Comparison of ENCODE assay signal across 7 cellular contexts in genomic region chr20:8600907-8601541, GRCh38.
DNase-seq lines count a peak whose midpoint lies in the region; ATAC-seq and TF ChIP-seq lines count a peak whose summit lies in the region.
"Not testable (repeated sequence)": the region's sequence is repeated elsewhere in the genome, so short reads cannot be mapped to it uniquely, and the experiment has no call there.

No MANE protein-coding gene starts in this region.

- H3K27me3 Mint-ChIP-seq in brain, result not testable (repeated sequence)

- H3K9me3 ChIP-seq in ES-I3 (ENCODE audit: control insufficient read depth, insufficient read depth, low read length), result not testable (repeated sequence)

- not testable (repeated sequence) for H3K36me3 ChIP-seq in ES-I3 (ENCODE audit: insufficient read depth, low read length)

- H3K9me3 Mint-ChIP-seq in brain, result peaks cover 5 to 12% (median 7%) of the 10 kb centered on the region in 5 experiments

- not testable (repeated sequence) for TF ChIP-seq CTCF in LNCaP clone FGC (IDR thresholded peaks at IDR 0.05; ENCODE audit: control insufficient read depth, extremely low read depth, insufficient read depth); brain (conservative IDR thresholded peaks at IDR 0.05)

- H3K9ac ChIP-seq in ES-I3 (ENCODE audit: low read depth, low read length), result peak overlapping the region; percentile 38

- H3K4me1 ChIP-seq in ES-I3 (ENCODE audit: insufficient read depth, low read length), result not testable (repeated sequence)

- peak overlapping the region; percentile 43 for H3K4me3 ChIP-seq in LNCaP clone FGC (ENCODE audit: low read depth, low read length)

- H3K36me3 Mint-ChIP-seq in brain, result not testable (repeated sequence)

- H3K4me1 Mint-ChIP-seq in brain, result peaks cover 28% of the 10 kb centered on the region

- peak overlapping the region in 3 of 5 experiments; percentile 79 to 86 (median 83) for H3K4me3 Mint-ChIP-seq in brain

- H3K27ac Mint-ChIP-seq in brain, result peak overlapping the region in 3 of 5 experiments; percentile 46 to 78 (median 70)

- ATAC-seq in GM21360 (IDR thresholded peaks at IDR 0.05; ENCODE audit: unreplicated experiment) (peak; percentile 20), HG02981 (IDR thresholded peaks at IDR 0.05; ENCODE audit: unreplicated experiment) (peak; percentile 1)

- not testable (repeated sequence) for DNase-seq in LNCaP clone FGC (ENCODE audit: low read depth)
- peak; percentile 45 for DNase-seq in NCI-H82 (lab: John Stamatoyannopoulos, UW)
- peak; percentile 9 for DNase-seq in kidney tubule cell (ENCODE audit: low spot score)
